Comparison of ENCODE assay signal across 1 cellular context in genomic region chr16:31382485-31383161, GRCh38.
TF ChIP-seq lines count a peak whose summit lies in the region.

No MANE protein-coding gene starts in this region.

TF ChIP-seq in endothelial cell of umbilical vein, 7 proteins besides CTCF, POLR2A, EP300 and RAD21:
- TF ChIP-seq FOS (IDR thresholded peaks at IDR 0.05; ENCODE audit: borderline replicate concordance, insufficient read depth, low read length) = no peak
